Comparison of ENCODE assay signal across 8 cellular contexts in genomic region chr6:21666200-21666671, GRCh38.
DNase-seq lines count a peak whose midpoint lies in the region; ATAC-seq, FAIRE-seq and TF ChIP-seq lines count a peak whose summit lies in the region.

No MANE protein-coding gene starts in this region.

- H3K4me1 ChIP-seq in BE2C: no peaks in the 10 kb centered on the region
- H3K4me1 ChIP-seq in H1 (replicated peaks in 1 of 4; ENCODE audit: control insufficient read depth in 3 of 4, insufficient read depth in 4 of 4, low read length in 3 of 4): peaks cover 0 to 6% (median 3%) of the 10 kb centered on the region in 4 experiments; a peak in 5 of 7 replicates

- H3K79me1 ChIP-seq in H1 (ENCODE audit: low read depth, low read length): no peaks in the 10 kb centered on the region; the same call in 1 of the 2 replicates

- H3K9ac ChIP-seq in H1 (replicated peaks in 1 of 4; ENCODE audit: extremely low read depth in 1 of 4, low read depth in 3 of 4, low read length in 3 of 4): peak overlapping the region; percentile 68 to 92 (median 86)

- H3K9me3 ChIP-seq in BE2C (no peaks in the 10 kb centered on the region), H1 (ENCODE audit: insufficient read depth in 2 of 2, low read depth in 1 of 2, low read length in 1 of 2) (no peaks in the 10 kb centered on the region)

- CTCF ChIA-PET in H1 (lab: Charles Lee; ENCODE audit: partially characterized antibody): interaction anchor here (1.9 to 3.7 kb wide), 2 partner anchors 68 to 72 kb away, joined by 5 to 10 read pairs; partner anchors contain the start of gene SOX4

- H3K27ac ChIP-seq in H1 (ENCODE audit: low read depth, low read length): peak overlapping the region; percentile 87

- no peak for FAIRE-seq in H1 (lab: Jason Lieb, UNC)

- peak in 1 of 2 experiments; percentile 19; a peak in 1 of 4 replicates for TF ChIP-seq RAD21 in H1 (IDR thresholded peaks at IDR 0.05 in 1 of 2, conservative IDR thresholded peaks at IDR 0.05 in 1 of 2; ENCODE audit: low read depth in 2 of 2, low read length in 2 of 2)

- H2BK20ac ChIP-seq in H1 (ENCODE audit: low read length): peak overlapping the region; percentile 86

- peaks cover 45% of the 10 kb centered on the region for H3K4me1 Mint-ChIP-seq in nephron

- peak overlapping the region; percentile 93 for H3K4ac ChIP-seq in H1 (replicated peaks; ENCODE audit: insufficient read length, low read depth, low read length)

- H3K27ac Mint-ChIP-seq in nephron: peak overlapping the region; percentile 82 to 97 (median 94)

- peaks cover 31% of the 10 kb centered on the region for H3K27me3 ChIP-seq in BE2C
- H3K27me3 ChIP-seq in H1 (replicated peaks in 1 of 4; ENCODE audit: control insufficient read depth in 3 of 4, extremely low read depth in 1 of 4, insufficient read depth in 3 of 4, low read length in 3 of 4): peaks cover 0 to 3% (median 0%) of the 10 kb centered on the region in 4 experiments; a peak in 1 of 7 replicates

- H2AFZ ChIP-seq in H1 (ENCODE audit: low read length): no peak overlapping the region

- peaks cover 31% of the 10 kb centered on the region for H3K23me2 ChIP-seq in H1 (ENCODE audit: low read depth, low read length)

- H2AK5ac ChIP-seq in H1 (ENCODE audit: low read depth, low read length): peak overlapping the region; percentile 65; the same call in 1 of the 2 replicates

- H4K20me1 ChIP-seq in H1 (replicated peaks in 1 of 2; ENCODE audit: control insufficient read depth in 1 of 2, insufficient read depth in 2 of 2, low read length in 2 of 2): peaks cover 3% of the 10 kb centered on the region in 2 experiments

- peak overlapping the region; percentile 84; the same call in 1 of the 2 replicates for H4K8ac ChIP-seq in H1 (ENCODE audit: extremely low read depth, insufficient read depth, low read length)

- H3K14ac ChIP-seq in H1 (ENCODE audit: insufficient read length): no peak overlapping the region

- peak overlapping the region; percentile 99 for H2BK12ac ChIP-seq in H1 (ENCODE audit: low read depth, low read length)

- no peak for TF ChIP-seq EP300 in H1 (IDR thresholded peaks at IDR 0.05; ENCODE audit: borderline replicate concordance in 1 of 2, low read depth in 2 of 2, low read length in 2 of 2)

- peak overlapping the region; percentile 90 to 97 for H3K4me2 ChIP-seq in H1 (ENCODE audit: insufficient read depth in 1 of 2, low read depth in 2 of 2, low read length in 2 of 2)

- peaks cover 17% of the 10 kb centered on the region for H3K36me3 Mint-ChIP-seq in nephron (ENCODE audit: low read depth)

- peak overlapping the region; percentile 88 to 97 (median 91) for H3K4me3 Mint-ChIP-seq in nephron

- H3K36me3 ChIP-seq in BE2C (no peaks in the 10 kb centered on the region), H1 (ENCODE audit: control insufficient read depth in 2 of 4, insufficient read depth in 4 of 4, low read length in 3 of 4) (peaks cover 0 to 17% (median 0%) of the 10 kb centered on the region in 4 experiments; a peak in 2 of 8 replicates)

- H3K18ac ChIP-seq in H1 (ENCODE audit: extremely low read depth, low read length): peak overlapping the region; percentile 92

- POLR2A ChIA-PET in H1 (lab: Charles Lee; ENCODE audit: partially characterized antibody): interaction anchor here (0.7 to 8.6 kb wide), 17 partner anchors 7 to 1607 kb away, joined by 3 to 161 read pairs (median 6); partner anchors contain the start of gene SOX4

- H2BK5ac ChIP-seq in H1 (ENCODE audit: low read depth, low read length): peak overlapping the region; percentile 99

- DNase-seq in BE2C (no peak), NB4 (ENCODE audit: low read depth) (peak; percentile 16), H1 (ENCODE audit: low read depth in 1 of 2, low spot score in 2 of 2) (peak in 1 of 2 experiments; percentile 84), anterior cingulate cortex (lab: John Stamatoyannopoulos, UW) (no peak), left lobe of liver (ENCODE audit: low spot score) (no peak)
- no peak for DNase-seq in activated effector memory CD4-positive, alpha-beta T cell treated with anti-CD3 and anti-CD28 coated beads, Interleukin-2, amount 50 U/mL, for 16 hours

- H3K9me3 Mint-ChIP-seq in nephron: no peaks in the 10 kb centered on the region

- TF ChIP-seq POLR2A in NB4 (IDR thresholded peaks at IDR 0.05; ENCODE audit: extremely low read depth, insufficient read length) (no peak), H1 (IDR thresholded peaks at IDR 0.05; ENCODE audit: control extremely low read depth in 1 of 2, low read depth in 2 of 2, low read length in 2 of 2) (peak in 1 of 2 experiments; percentile 13; a peak in 2 of 3 replicates)

- H3K4me3 ChIP-seq in BE2C (ENCODE audit: low read depth, low read length) (peak overlapping the region; percentile 63), NB4 (ENCODE audit: low read depth, low read length) (no peak overlapping the region), H1 (ENCODE audit: extremely low read depth in 1 of 4, insufficient read depth in 2 of 4, low read depth in 3 of 4, low read length in 4 of 4) (peak overlapping the region; percentile 49 to 95 (median 88))

- peaks cover 11 to 49% of the 10 kb centered on the region in 2 experiments; a peak in 3 of 4 replicates for H3K79me2 ChIP-seq in H1 (ENCODE audit: control insufficient read depth in 1 of 2, insufficient read depth in 2 of 2, low read length in 2 of 2)

- TF ChIP-seq CTCF in BE2C (IDR thresholded peaks at IDR 0.05; ENCODE audit: low read depth, low read length): no peak
- TF ChIP-seq CTCF in NB4 (IDR thresholded peaks at IDR 0.05; ENCODE audit: low read depth, low read length): no peak
- no peak for TF ChIP-seq CTCF in H1 (IDR thresholded peaks at IDR 0.05; ENCODE audit: control extremely low read depth in 1 of 3, insufficient read depth in 1 of 3, low read depth in 1 of 3, low read length in 3 of 3)
- no peak for TF ChIP-seq CTCF in nephron (IDR thresholded peaks at IDR 0.05; ENCODE audit: unreplicated experiment in 3 of 3)

- H4K5ac ChIP-seq in H1 (ENCODE audit: insufficient read length, low read depth, low read length): peak overlapping the region; percentile 91

- WGBS in H1 (ENCODE audit: extremely low coverage in 1 of 2, insufficient coverage in 1 of 2, insufficient read length in 1 of 2, insufficient replicate concordance in 2 of 2, low coverage in 1 of 2, low lambda C conversion rate in 2 of 2, missing lambda C conversion rate in 1 of 2), 2 experiments: 4% methylated on average over 18 of the region's 32 CpGs; no CpG with 5 or more reads in 1 of the 2 experiments

- H3K23ac ChIP-seq in H1 (ENCODE audit: insufficient read length): no peak overlapping the region

- no peak overlapping the region; the same call in 1 of the 2 replicates for H2BK15ac ChIP-seq in H1 (ENCODE audit: low read length)

- ATAC-seq in left lobe of liver (no peak), GM21447 (IDR thresholded peaks at IDR 0.05; ENCODE audit: unreplicated experiment) (no peak)

- H4K91ac ChIP-seq in H1 (replicated peaks; ENCODE audit: insufficient read length, low read length): peak overlapping the region; percentile 100

- peaks cover 42% of the 10 kb centered on the region for H3K27me3 Mint-ChIP-seq in nephron (ENCODE audit: low read depth)

- H2BK120ac ChIP-seq in H1 (replicated peaks; ENCODE audit: low read depth, low read length): peak overlapping the region; percentile 97

- peak overlapping the region; percentile 88 for H3K56ac ChIP-seq in H1 (replicated peaks; ENCODE audit: insufficient read length, low read depth, low read length)

TF ChIP-seq in H1, 55 proteins besides CTCF, POLR2A, EP300 and RAD21 (continues in another document):
- TF ChIP-seq RBBP5 (IDR thresholded peaks at IDR 0.05; ENCODE audit: borderline replicate concordance, low read depth, low read length) (peak; percentile 89), ASH2L (IDR thresholded peaks at IDR 0.05; ENCODE audit: low read length) (peak; percentile 59), TCF12 (IDR thresholded peaks at IDR 0.05; ENCODE audit: low read depth, low read length) (0 out of 2 replicates have a peak, but pooled peaks have one; percentile 3), CREB1 (IDR thresholded peaks at IDR 0.05) (no peak), KDM4A (IDR thresholded peaks at IDR 0.05; ENCODE audit: low read depth, low read length, severe bottlenecking) (peak; percentile 62), HDAC2 (IDR thresholded peaks at IDR 0.05; ENCODE audit: borderline replicate concordance in 1 of 2, low read depth in 2 of 2, low read length in 2 of 2) (peak; percentile 17 to 40; a peak in 1 of 4 replicates), PHF8 (conservative IDR thresholded peaks at IDR 0.05; ENCODE audit: low read depth, low read length) (0 out of 2 replicates have a peak, but pooled peaks have one; percentile 5), SUZ12 (IDR thresholded peaks at IDR 0.05; ENCODE audit: low read length) (peak; percentile 10; the same call in 1 of the 2 replicates), MAX (IDR thresholded peaks at IDR 0.05) (peak; percentile 12; the same call in 1 of the 2 replicates), TAF1 (IDR thresholded peaks at IDR 0.05; ENCODE audit: low read depth, low read length) (peak; percentile 53), EGR1 (IDR thresholded peaks at IDR 0.05; ENCODE audit: borderline replicate concordance, low read depth, low read length) (0 out of 2 replicates have a peak, but pooled peaks have one; percentile 42)
